28 cellular contexts compared by ENCODE assay signal in genomic region chr6:126048635-126049034, GRCh38.
"Had no signal": no experiment of that assay in that cellular context is flagged by ENCODE, and none has a peak within 500 bp of the region (broad histone marks: within the 10 kb centered on the region; RNA-seq: fewer than 3 reads in every experiment).

No MANE protein-coding gene starts in this region.

- H3K27me3 ChIP-seq: adrenal gland, body of pancreas, esophagus muscularis mucosa, heart right ventricle, ovary, stomach, thyroid gland, upper lobe of left lung, vagina had no signal

- H3K4me1 ChIP-seq: prostate gland, thyroid gland, upper lobe of left lung, vagina had no signal

- DNase-seq: activated CD4-positive, alpha-beta memory T cell treated with anti-CD3 and anti-CD28 coated beads for 36 hours; activated CD4-positive, alpha-beta T cell treated with anti-CD3 and anti-CD28 coated beads for 48 hours; activated CD8-positive, alpha-beta memory T cell treated with anti-CD3 and anti-CD28 coated beads, Interleukin-2, amount 50 U/mL, for 4 hours; activated effector memory CD4-positive, alpha-beta T cell treated with anti-CD3 and anti-CD28 coated beads, Interleukin-2, amount 50 U/mL, for 16 hours; activated naive CD4-positive, alpha-beta T cell treated with anti-CD3 and anti-CD28 coated beads for 36 hours; activated naive CD8-positive, alpha-beta T cell treated with anti-CD3 and anti-CD28 coated beads for 36 hours; activated T-cell treated with anti-CD3 and anti-CD28 coated beads, Interleukin-2, amount 50 U/mL, for 1 hour; adrenal gland; aorta; body of pancreas; dermis blood vessel endothelial cell; effector CD4-positive, alpha-beta T cell; foreskin melanocyte; heart right ventricle; naive B cell; ovary; stimulated activated CD4-positive, alpha-beta T cell treated with anti-CD3 and anti-CD28 coated beads, Interleukin-1b, Interleukin-23, amount 100 ng/mL, for 48 hours; stimulated activated CD4-positive, alpha-beta T cell treated with anti-CD3 and anti-CD28 coated beads, Interleukin-4, amount 100 ng/mL, for 4 hours; stimulated activated naive B cell treated with anti-CD40 and anti-IgM and Interleukin-4, amounts not matched to agents 10 μg/mL and 1 μg/mL and 100 μg/mL, for 72 hours; stomach; thyroid gland; upper lobe of left lung; WERI-Rb-1 had no signal

- H3K4me3 ChIP-seq: adrenal gland, body of pancreas, esophagus muscularis mucosa, heart right ventricle, ovary, prostate gland, smooth muscle cell, stomach, thyroid gland, upper lobe of left lung, vagina had no signal

- H3K27ac ChIP-seq: adrenal gland, body of pancreas, esophagus muscularis mucosa, heart right ventricle, ovary, prostate gland, stomach, thyroid gland, upper lobe of left lung, vagina, WERI-Rb-1 had no signal

- H3K9me3 ChIP-seq: adrenal gland, body of pancreas, ovary, prostate gland, stomach, thyroid gland, vagina had no signal

- ATAC-seq: activated CD4-positive, CD25-positive, alpha-beta regulatory T cell treated with anti-CD3 and anti-CD28 coated beads, Interleukin-2, amount 50 U/mL, for 24 hours; body of pancreas; heart right ventricle; stimulated activated naive B cell treated with anti-CD40 and anti-IgM and Interleukin-4, amounts not matched to agents 10 μg/mL and 1 μg/mL and 100 μg/mL, for 72 hours had no signal

- H3K36me3 ChIP-seq: adrenal gland, ovary, prostate gland, thyroid gland, vagina, WERI-Rb-1 had no signal
